Comparison of ENCODE assay signal across 1 cellular context in the genomic region with DNA sequence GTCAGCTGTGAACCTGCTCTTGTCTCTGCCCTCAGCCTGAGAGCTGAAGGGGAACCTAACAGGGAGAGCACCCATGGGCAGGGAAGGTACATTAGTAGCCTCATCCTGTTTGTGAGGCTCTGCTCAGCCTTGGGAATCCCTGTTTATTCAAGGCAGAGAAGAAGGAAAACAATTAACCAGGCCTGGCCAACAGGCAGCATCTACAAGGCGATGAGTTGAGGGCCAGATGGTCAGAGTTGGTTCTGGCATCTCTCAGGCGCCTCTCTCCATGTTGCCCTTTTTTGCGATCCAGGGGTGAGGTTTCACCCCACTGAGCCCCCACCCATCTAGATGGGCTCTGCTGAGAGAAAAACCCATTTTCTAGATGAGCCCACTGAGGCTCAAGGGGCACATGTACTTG.
TF ChIP-seq lines count a peak whose summit lies in the region.

No MANE protein-coding gene starts in this region.

TF ChIP-seq in IMR-90, 13 proteins besides CTCF, POLR2A, EP300 and RAD21 (continued from another document):
- TF ChIP-seq, protein P1, sequence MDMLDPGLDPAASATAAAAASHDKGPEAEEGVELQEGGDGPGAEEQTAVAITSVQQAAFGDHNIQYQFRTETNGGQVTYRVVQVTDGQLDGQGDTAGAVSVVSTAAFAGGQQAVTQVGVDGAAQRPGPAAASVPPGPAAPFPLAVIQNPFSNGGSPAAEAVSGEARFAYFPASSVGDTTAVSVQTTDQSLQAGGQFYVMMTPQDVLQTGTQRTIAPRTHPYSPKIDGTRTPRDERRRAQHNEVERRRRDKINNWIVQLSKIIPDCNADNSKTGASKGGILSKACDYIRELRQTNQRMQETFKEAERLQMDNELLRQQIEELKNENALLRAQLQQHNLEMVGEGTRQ (IDR thresholded peaks at IDR 0.05; ENCODE audit: low read depth, low read length): no peak
- no peak for TF ChIP-seq FOS (IDR thresholded peaks at IDR 0.05; ENCODE audit: low read depth, low read length)
- TF ChIP-seq MAFK (IDR thresholded peaks at IDR 0.05; ENCODE audit: low read depth, low read length): no peak
- no peak for TF ChIP-seq CEBPB (IDR thresholded peaks at IDR 0.05; ENCODE audit: low read depth, low read length)
- no peak for TF ChIP-seq ELK1 (IDR thresholded peaks at IDR 0.05; ENCODE audit: borderline replicate concordance, low read depth, low read length)
TF ChIP-seq in IMR-90: peak in this region for 0.
